18 cellular contexts compared by ENCODE assay signal in the genomic region with DNA sequence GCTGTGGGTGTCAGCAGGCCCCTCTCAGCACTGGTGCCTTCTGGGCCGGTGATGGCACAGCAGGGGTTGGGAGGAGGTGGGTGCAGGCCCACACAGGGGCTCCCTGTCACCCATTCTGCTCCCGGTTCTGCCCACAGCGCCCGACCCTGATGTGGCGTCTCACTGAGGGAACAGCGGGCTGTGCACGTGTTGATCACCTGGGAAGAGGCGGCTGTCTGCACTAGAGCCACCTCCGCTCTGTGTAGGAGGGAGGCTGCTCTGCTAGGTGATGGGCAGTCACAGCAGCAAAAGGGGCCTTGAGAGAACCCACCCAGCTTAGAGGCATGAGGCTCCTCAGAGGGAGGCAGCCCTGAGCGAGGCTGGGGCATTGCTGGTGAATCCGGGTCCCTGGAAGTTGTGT. TPM values are rescaled to one million over a fixed set of nuclear protein-coding genes. Genes with fewer than 3 reads are reported as not detected.
DNase-seq lines count a peak whose midpoint lies in the region; ATAC-seq, FAIRE-seq and TF ChIP-seq lines count a peak whose summit lies in the region.
"Had no signal": no experiment of that assay in that cellular context is flagged by ENCODE, and none has a peak within 500 bp of the region (broad histone marks: within the 10 kb centered on the region; RNA-seq: fewer than 3 reads in every experiment).

No MANE protein-coding gene starts in this region.

- H3K23me2 ChIP-seq in H1 (ENCODE audit: low read depth, low read length) = no peaks in the 10 kb centered on the region

- TF ChIP-seq RAD21 in H1 (IDR thresholded peaks at IDR 0.05 in 1 of 2, conservative IDR thresholded peaks at IDR 0.05 in 1 of 2; ENCODE audit: low read depth in 2 of 2, low read length in 2 of 2) = no peak

- CTCF ChIA-PET in H1 (lab: Charles Lee; ENCODE audit: partially characterized antibody) = interaction anchor here (1.1 to 1.7 kb wide), 3 partner anchors 9 to 111 kb away, joined by 4 read pairs; no protein-coding TSS in a partner anchor

- no peak overlapping the region for H2BK5ac ChIP-seq in H1 (ENCODE audit: low read depth, low read length)

- H3K27me3 ChIP-seq in BLaER1 treated with 17β-estradiol and CSF1 and Interleukin-3, amounts not matched to agents 10 nM and 100 nM = no peaks in the 10 kb centered on the region
- no peaks in the 10 kb centered on the region for H3K27me3 ChIP-seq in H1 (replicated peaks in 1 of 4; ENCODE audit: control insufficient read depth in 3 of 4, extremely low read depth in 1 of 4, insufficient read depth in 3 of 4, low read length in 3 of 4)
- H3K27me3 ChIP-seq in upper lobe of right lung = no peaks in the 10 kb centered on the region
- no peaks in the 10 kb centered on the region for H3K27me3 ChIP-seq in Karpas-422 (ENCODE audit: low read length)

- no peak overlapping the region for H3K27ac ChIP-seq in BLaER1 treated with 17β-estradiol and CSF1 and Interleukin-3, amounts not matched to agents 10 nM and 100 nM
- H3K27ac ChIP-seq in H1 (ENCODE audit: low read depth, low read length) = no peak overlapping the region
- no peak overlapping the region for H3K27ac ChIP-seq in upper lobe of right lung
- H3K27ac ChIP-seq in Karpas-422 (ENCODE audit: low read length) = no peak overlapping the region
- H3K27ac ChIP-seq: HL-60 had no signal

- H3K79me1 ChIP-seq in H1 (ENCODE audit: low read depth, low read length) = no peaks in the 10 kb centered on the region

- TF ChIP-seq POLR2A in H1 (IDR thresholded peaks at IDR 0.05; ENCODE audit: control extremely low read depth in 1 of 2, low read depth in 2 of 2, low read length in 2 of 2) = no peak

- no peak overlapping the region for H3K9ac ChIP-seq in BLaER1 treated with 17β-estradiol and CSF1 and Interleukin-3, amounts not matched to agents 10 nM and 100 nM
- no peak overlapping the region for H3K9ac ChIP-seq in H1 (replicated peaks in 1 of 4; ENCODE audit: extremely low read depth in 1 of 4, low read depth in 3 of 4, low read length in 3 of 4)
- no peak overlapping the region for H3K9ac ChIP-seq in Karpas-422 (ENCODE audit: low read length)

- H3K9me2 ChIP-seq in Karpas-422 (replicated peaks; ENCODE audit: insufficient read depth, low read length) = no peaks in the 10 kb centered on the region

- H4K91ac ChIP-seq in H1 (replicated peaks; ENCODE audit: insufficient read length, low read length) = peak overlapping the region; percentile 27

- POLR2A ChIA-PET in H1 (lab: Charles Lee; ENCODE audit: partially characterized antibody) = no interaction called here

- H3K23ac ChIP-seq in H1 (ENCODE audit: insufficient read length) = no peak overlapping the region

- FAIRE-seq in H1 (lab: Jason Lieb, UNC) = no peak
- FAIRE-seq: A204.1, D721Med, G401.6, GM12891 had no signal

- no peak for TF ChIP-seq EP300 in H1 (IDR thresholded peaks at IDR 0.05; ENCODE audit: borderline replicate concordance in 1 of 2, low read depth in 2 of 2, low read length in 2 of 2)

- H3K14ac ChIP-seq in H1 (ENCODE audit: insufficient read length) = no peak overlapping the region

- H3K36me3 ChIP-seq in BLaER1 treated with 17β-estradiol and CSF1 and Interleukin-3, amounts not matched to agents 10 nM and 100 nM = no peaks in the 10 kb centered on the region
- H3K36me3 ChIP-seq in H1 (ENCODE audit: control insufficient read depth in 2 of 4, insufficient read depth in 4 of 4, low read length in 3 of 4) = no peaks in the 10 kb centered on the region
- no peaks in the 10 kb centered on the region for H3K36me3 ChIP-seq in upper lobe of right lung
- H3K36me3 ChIP-seq in Karpas-422 (ENCODE audit: insufficient read depth, low read length) = no peaks in the 10 kb centered on the region

- no peak for TF ChIP-seq CTCF in H1 (IDR thresholded peaks at IDR 0.05; ENCODE audit: control extremely low read depth in 1 of 3, insufficient read depth in 1 of 3, low read depth in 1 of 3, low read length in 3 of 3)
- TF ChIP-seq CTCF in upper lobe of right lung (IDR thresholded peaks at IDR 0.05) = no peak

- H3K79me2 ChIP-seq in H1 (ENCODE audit: control insufficient read depth in 1 of 2, insufficient read depth in 2 of 2, low read length in 2 of 2) = no peaks in the 10 kb centered on the region
- no peaks in the 10 kb centered on the region for H3K79me2 ChIP-seq in Karpas-422 (ENCODE audit: low read length)

- H2BK12ac ChIP-seq in H1 (ENCODE audit: low read depth, low read length) = no peak overlapping the region

- H4K5ac ChIP-seq in H1 (ENCODE audit: insufficient read length, low read depth, low read length) = no peak overlapping the region

- H2AFZ ChIP-seq in H1 (ENCODE audit: low read length) = no peak overlapping the region
- no peak overlapping the region for H2AFZ ChIP-seq in Karpas-422 (ENCODE audit: low read length)

- no peak overlapping the region for H3K4ac ChIP-seq in H1 (replicated peaks; ENCODE audit: insufficient read length, low read depth, low read length)

- H2BK20ac ChIP-seq in H1 (ENCODE audit: low read length) = no peak overlapping the region

- peaks cover 0 to 48% (median 32%) of the 10 kb centered on the region in 10 experiments; a peak in 16 of 20 replicates for H3K4me1 ChIP-seq in BLaER1 treated with 17β-estradiol and CSF1 and Interleukin-3, amounts not matched to agents 10 nM and 100 nM
- no peaks in the 10 kb centered on the region for H3K4me1 ChIP-seq in H1 (replicated peaks in 1 of 4; ENCODE audit: control insufficient read depth in 3 of 4, insufficient read depth in 4 of 4, low read length in 3 of 4)
- no peaks in the 10 kb centered on the region for H3K4me1 ChIP-seq in upper lobe of right lung
- H3K4me1 ChIP-seq in Karpas-422 (ENCODE audit: low read length) = no peaks in the 10 kb centered on the region

- H3K4me2 ChIP-seq in BLaER1 treated with 17β-estradiol and CSF1 and Interleukin-3, amounts not matched to agents 10 nM and 100 nM = peak overlapping the region in 8 of 11 experiments; percentile 55 to 86 (median 70); a peak in 13 of 22 replicates
- no peak overlapping the region for H3K4me2 ChIP-seq in H1 (ENCODE audit: insufficient read depth in 1 of 2, low read depth in 2 of 2, low read length in 2 of 2)
- no peak overlapping the region for H3K4me2 ChIP-seq in Karpas-422 (ENCODE audit: low read depth, low read length, poor library complexity, severe bottlenecking)

- H4K8ac ChIP-seq in H1 (ENCODE audit: extremely low read depth, insufficient read depth, low read length) = no peak overlapping the region

- no peaks in the 10 kb centered on the region for H3K9me3 ChIP-seq in BLaER1 treated with 17β-estradiol and CSF1 and Interleukin-3, amounts not matched to agents 10 nM and 100 nM (replicated peaks in 1 of 11)
- H3K9me3 ChIP-seq in H1 (ENCODE audit: insufficient read depth in 2 of 2, low read depth in 1 of 2, low read length in 1 of 2) (no peaks in the 10 kb centered on the region), upper lobe of right lung (no peaks in the 10 kb centered on the region), Karpas-422 (ENCODE audit: low read length) (no peaks in the 10 kb centered on the region)

- no peak overlapping the region for H3K4me3 ChIP-seq in BLaER1 treated with 17β-estradiol and CSF1 and Interleukin-3, amounts not matched to agents 10 nM and 100 nM
- H3K4me3 ChIP-seq in H1 (ENCODE audit: extremely low read depth in 1 of 4, insufficient read depth in 2 of 4, low read depth in 3 of 4, low read length in 4 of 4) = no peak overlapping the region
- no peak overlapping the region for H3K4me3 ChIP-seq in upper lobe of right lung
- H3K4me3 ChIP-seq in Karpas-422 (ENCODE audit: low read length) = no peak overlapping the region

- ATAC-seq in upper lobe of right lung (peak; percentile 21), HG03097 (IDR thresholded peaks at IDR 0.05; ENCODE audit: low FRiP score, unreplicated experiment) (no peak)
- ATAC-seq: CD8-positive, alpha-beta T cell had no signal

- DNase-seq in H1 (ENCODE audit: low read depth in 1 of 2, low spot score in 2 of 2) (no peak), mesenteric fat pad (ENCODE audit: low spot score) (peak; percentile 82), upper lobe of right lung (peak; percentile 47), Karpas-422 (no peak), NCI-H1048 (lab: John Stamatoyannopoulos, UW) (no peak)
- DNase-seq: CD8-positive, alpha-beta T cell; COR-L47; DMS153; DMS79 treated with DMSO at 0.1 percent for 48 hours; EL; HCEC 1CT had no signal

- no peak overlapping the region for H3K18ac ChIP-seq in H1 (ENCODE audit: extremely low read depth, low read length)

- no peaks in the 10 kb centered on the region for H4K20me1 ChIP-seq in BLaER1 treated with 17β-estradiol and CSF1 and Interleukin-3, amounts not matched to agents 10 nM and 100 nM
- no peaks in the 10 kb centered on the region for H4K20me1 ChIP-seq in H1 (replicated peaks in 1 of 2; ENCODE audit: control insufficient read depth in 1 of 2, insufficient read depth in 2 of 2, low read length in 2 of 2)
- no peaks in the 10 kb centered on the region for H4K20me1 ChIP-seq in Karpas-422 (ENCODE audit: insufficient read depth, low read depth, low read length)

- WGBS in H1 (ENCODE audit: extremely low coverage in 1 of 2, insufficient coverage in 1 of 2, insufficient read length in 1 of 2, insufficient replicate concordance in 2 of 2, low coverage in 1 of 2, low lambda C conversion rate in 2 of 2, missing lambda C conversion rate in 1 of 2), 2 experiments = 86% methylated on average over 11 of the region's 11 CpGs; no CpG with 5 or more reads in 1 of the 2 experiments

- no peak overlapping the region for H2AK5ac ChIP-seq in H1 (ENCODE audit: low read depth, low read length)

- no peak overlapping the region for H2BK120ac ChIP-seq in H1 (replicated peaks; ENCODE audit: low read depth, low read length)

- no peak overlapping the region for H3K56ac ChIP-seq in H1 (replicated peaks; ENCODE audit: insufficient read length, low read depth, low read length)

- H2BK15ac ChIP-seq in H1 (ENCODE audit: low read length) = no peak overlapping the region

- intact Hi-C loops in upper lobe of right lung (cut with DNase I) = no loop called here

TF ChIP-seq in H1, 55 proteins besides CTCF, POLR2A, EP300 and RAD21:
- TF ChIP-seq TEAD4 (IDR thresholded peaks at IDR 0.05; ENCODE audit: low read depth, low read length) = no peak
- no peak for TF ChIP-seq PHF8 (conservative IDR thresholded peaks at IDR 0.05; ENCODE audit: low read depth, low read length)
- TF ChIP-seq SRF (IDR thresholded peaks at IDR 0.05; ENCODE audit: low read depth, low read length) = no peak

RNA-seq across cellular contexts. Expression of gene TUBGCP3, which starts 39.2 kb away (rescaled TPM):
- total RNA-seq in H1 (2021; fragmentation: NEBNext Ultra II Directional; extraction: Animal tissue kit (Norgen Biotek cat#: 25700)) = 31.7 and 35.8 TPM in 2 replicates
- 27.0 and 38.0 TPM in 2 replicates for polyA plus RNA-seq in H1 (2011; rRNA removed)
- 33.1 TPM for polyA plus RNA-seq in H1 (2011; cell fraction: cytosol; rRNA removed)
- polyA plus RNA-seq in H1 (2011; cell fraction: nucleus; rRNA removed) = 51.5 TPM
- 19.6 to 23.2 TPM (median 21.4 TPM) in 4 replicates for polyA plus RNA-seq in H1 (2012, experiment 1 of 2)
- polyA plus RNA-seq in H1 (2012, experiment 2 of 2) = 3.8 TPM
- polyA plus RNA-seq in H1 (2013, experiment 1 of 2) = 14.6 TPM
- polyA plus RNA-seq in H1 (2013, experiment 2 of 2) = 16.1 TPM
- polyA minus RNA-seq in H1 (2011; rRNA and poly(A)+ RNA removed) = 46.5 and 47.2 TPM in 2 replicates
- 17.2 TPM for polyA minus RNA-seq in H1 (2011; cell fraction: cytosol; rRNA and poly(A)+ RNA removed)
- polyA minus RNA-seq in H1 (2011; cell fraction: nucleus; rRNA and poly(A)+ RNA removed) = 79.7 TPM
- 27.3 TPM for total RNA-seq in mesenteric fat pad
- total RNA-seq in upper lobe of right lung = 33.9 TPM
- total RNA-seq in Karpas-422 (2014; rRNA removed; shearing (Covaris generic); ENCODE audit: low replicate concordance) = 49.9 and 52.8 TPM in 2 replicates

Comparison
In these comparisons a context has a peak if more than half of its experiments do, and no peak if none do; other contexts are left out.
1. H3K4me2 ChIP-seq: peak in BLaER1 treated with 17β-estradiol and CSF1 and Interleukin-3, amounts not matched to agents 10 nM and 100 nM (8 of 11); none in H1 (0 of 2) and Karpas-422 (single experiment).
2. DNase-seq: peak in mesenteric fat pad (single experiment) and upper lobe of right lung (single experiment); none in H1 (0 of 2), Karpas-422 (single experiment) and NCI-H1048 (single experiment).